8 cellular contexts compared by ENCODE assay signal in genomic region chr16:89322381-89323119, GRCh38.
DNase-seq lines count a peak whose midpoint lies in the region; ATAC-seq and TF ChIP-seq lines count a peak whose summit lies in the region.

No MANE protein-coding gene starts in this region.

- in situ Hi-C loops in GM13976 (cut with MboI; ENCODE audit: low sequenced_read_pairs, unreplicated experiment), result no loop called here

- DNase-seq in DMS 273 (lab: John Stamatoyannopoulos, UW; ENCODE audit: unreplicated experiment) (peak; percentile 96), NB4 (ENCODE audit: low read depth) (peak; percentile 67), hepatic stellate cell (ENCODE audit: low spot score) (peak; percentile 78), thyroid gland (peak; percentile 51 to 60), GM13976 (ENCODE audit: low spot score) (no peak)
- no peak for DNase-seq in activated CD8-positive, alpha-beta T cell treated with anti-CD3 and anti-CD28 coated beads, Interleukin-2, amount 10 ng/mL, durations not matched to agents 7 days and 5 days
- no peak for DNase-seq in activated CD4-positive, alpha-beta T cell treated with anti-CD3 and anti-CD28 coated beads, Interleukin-2, amount 50 U/mL, for 48 hours

- H3K4me3 ChIP-seq in NB4 (ENCODE audit: low read depth, low read length), result no peak overlapping the region
- no peak overlapping the region for H3K4me3 ChIP-seq in thyroid gland (replicated peaks in 1 of 3)

- TF ChIP-seq POLR2A in NB4 (IDR thresholded peaks at IDR 0.05; ENCODE audit: extremely low read depth, insufficient read length), result no peak
- TF ChIP-seq POLR2A in thyroid gland (IDR thresholded peaks at IDR 0.05), result no peak

- H3K27me3 Mint-ChIP-seq in activated CD8-positive, alpha-beta T cell treated with anti-CD3 and anti-CD28 coated beads, Interleukin-2, amount 10 ng/mL, durations not matched to agents 7 days and 5 days (ENCODE audit: low read depth), result no peaks in the 10 kb centered on the region

- TF ChIP-seq CTCF in NB4 (IDR thresholded peaks at IDR 0.05; ENCODE audit: low read depth, low read length) (no peak), thyroid gland (IDR thresholded peaks at IDR 0.05) (no peak), GM13976 (IDR thresholded peaks at IDR 0.05; ENCODE audit: borderline replicate concordance, control extremely low read depth, extremely low read depth, insufficient read depth, missing control alignments) (no peak)

- no peaks in the 10 kb centered on the region for H3K36me3 ChIP-seq in thyroid gland

- peak overlapping the region; percentile 75 for H3K27ac Mint-ChIP-seq in activated CD8-positive, alpha-beta T cell treated with anti-CD3 and anti-CD28 coated beads, Interleukin-2, amount 10 ng/mL, durations not matched to agents 7 days and 5 days

- WGBS in thyroid gland, 2 donors, result 55 to 58% methylated on average over 17 of the region's 17 CpGs

- no peaks in the 10 kb centered on the region for H3K27me3 ChIP-seq in thyroid gland

- H3K36me3 Mint-ChIP-seq in activated CD8-positive, alpha-beta T cell treated with anti-CD3 and anti-CD28 coated beads, Interleukin-2, amount 10 ng/mL, durations not matched to agents 7 days and 5 days (ENCODE audit: low read depth), result peaks cover 41% of the 10 kb centered on the region

- CTCF ChIA-PET in activated CD8-positive, alpha-beta T cell treated with anti-CD3 and anti-CD28 coated beads, Interleukin-2, amount 10 ng/mL, durations not matched to agents 7 days and 5 days (lab: Charles Lee), result no interaction called here

- H3K4me1 ChIP-seq in thyroid gland, result peaks cover 44 to 80% of the 10 kb centered on the region in 2 donors

- POLR2A ChIA-PET in activated CD8-positive, alpha-beta T cell treated with anti-CD3 and anti-CD28 coated beads, Interleukin-2, amount 10 ng/mL, durations not matched to agents 7 days and 5 days (lab: Charles Lee), result no interaction called here

- intact Hi-C loops in thyroid gland (cut with DNase I), result no loop called here

- no peaks in the 10 kb centered on the region for H3K9me3 Mint-ChIP-seq in activated CD8-positive, alpha-beta T cell treated with anti-CD3 and anti-CD28 coated beads, Interleukin-2, amount 10 ng/mL, durations not matched to agents 7 days and 5 days (ENCODE audit: insufficient read depth)

- H3K4me3 Mint-ChIP-seq in activated CD8-positive, alpha-beta T cell treated with anti-CD3 and anti-CD28 coated beads, Interleukin-2, amount 10 ng/mL, durations not matched to agents 7 days and 5 days, result no peak overlapping the region

- no peak overlapping the region for H3K27ac ChIP-seq in thyroid gland

- no peak for ATAC-seq in activated CD8-positive, alpha-beta T cell treated with anti-CD3 and anti-CD28 coated beads, Interleukin-2, amount 10 ng/mL, durations not matched to agents 7 days and 5 days
- ATAC-seq in HG03521 (IDR thresholded peaks at IDR 0.05; ENCODE audit: unreplicated experiment), result no peak

- H3K4me1 Mint-ChIP-seq in activated CD8-positive, alpha-beta T cell treated with anti-CD3 and anti-CD28 coated beads, Interleukin-2, amount 10 ng/mL, durations not matched to agents 7 days and 5 days (ENCODE audit: low read depth), result peaks cover 95% of the 10 kb centered on the region

- H3K9me3 ChIP-seq in thyroid gland, result no peaks in the 10 kb centered on the region

Comparison
In these comparisons a context has a peak if more than half of its experiments do, and no peak if none do; other contexts are left out.
1. DNase-seq: peak in DMS 273 (single experiment), NB4 (single experiment), hepatic stellate cell (single experiment) and thyroid gland (2 of 2); none in activated CD8-positive, alpha-beta T cell treated with anti-CD3 and anti-CD28 coated beads, Interleukin-2, amount 10 ng/mL, durations not matched to agents 7 days and 5 days (single experiment), GM13976 (single experiment) and activated CD4-positive, alpha-beta T cell treated with anti-CD3 and anti-CD28 coated beads, Interleukin-2, amount 50 U/mL, for 48 hours (0 of 2).